ENCODE assay signal across 1 cellular context in the genomic region with DNA sequence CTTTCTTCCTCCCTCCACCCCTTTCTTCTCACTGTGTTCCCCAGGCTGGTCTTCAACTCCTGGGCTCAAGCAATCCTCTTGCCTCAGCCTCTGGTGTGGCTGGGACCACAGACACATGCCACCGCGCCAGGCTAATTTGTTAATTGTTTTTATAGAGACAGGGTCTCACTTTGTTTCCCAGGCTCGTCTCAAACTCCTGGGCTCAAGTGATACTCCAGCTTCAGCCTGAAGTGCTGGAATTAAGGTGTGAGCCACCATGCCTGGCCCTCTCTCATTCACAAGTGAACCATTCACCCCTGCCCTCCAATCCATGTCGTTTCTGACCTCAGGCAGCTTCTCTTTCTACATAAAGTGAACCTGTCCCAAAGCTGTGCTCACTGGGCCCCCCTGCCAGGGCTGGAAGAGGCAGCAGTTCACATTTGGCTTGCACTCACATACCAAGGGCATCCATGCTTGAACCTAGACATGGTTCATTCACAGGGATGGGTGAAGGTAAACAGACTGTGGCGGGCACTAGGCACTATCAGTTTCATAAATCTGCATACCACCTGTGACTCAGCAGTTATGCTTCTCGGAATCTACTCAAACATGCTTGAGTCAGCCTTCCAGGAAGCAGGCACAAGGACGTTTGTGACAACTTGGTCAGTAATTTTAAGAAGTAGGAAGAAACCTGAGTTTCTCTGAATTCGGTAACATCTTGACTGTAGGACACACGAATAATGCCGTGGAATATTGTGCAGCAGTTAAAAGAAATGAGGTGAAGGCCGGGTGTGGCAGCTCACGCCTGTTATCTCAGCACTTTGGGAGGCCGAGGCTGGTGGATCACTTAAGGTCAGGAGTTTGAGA.
TF ChIP-seq lines count a peak whose summit lies in the region.

No MANE protein-coding gene starts in this region.

TF ChIP-seq in K562, 482 proteins besides CTCF, POLR2A, EP300 and RAD21 (continued from another document and continues in another):
- TF ChIP-seq HNRNPLL (IDR thresholded peaks at IDR 0.05; ENCODE audit: low read depth, low read length, poor library complexity, severe bottlenecking) = no peak
- peak; percentile 80; the same call in 1 of the 2 replicates for TF ChIP-seq CC2D1A (IDR thresholded peaks at IDR 0.05)
- TF ChIP-seq ZNF316 (IDR thresholded peaks at IDR 0.05) = peak; percentile 100
- peak; percentile 87 for TF ChIP-seq GATA2 (CRISPR knock-in tag; IDR thresholded peaks at IDR 0.05)
- no peak for TF ChIP-seq PHF8 (IDR thresholded peaks at IDR 0.05; ENCODE audit: borderline replicate concordance, low read length)
- TF ChIP-seq SUPT5H (IDR thresholded peaks at IDR 0.05) = peak; percentile 58
- 0 out of 2 replicates have a peak, but pooled peaks have one; percentile 7 for TF ChIP-seq RB1 (IDR thresholded peaks at IDR 0.05; ENCODE audit: low read depth)
- TF ChIP-seq NCOA6 (IDR thresholded peaks at IDR 0.05) = no peak
- TF ChIP-seq, protein P1, sequence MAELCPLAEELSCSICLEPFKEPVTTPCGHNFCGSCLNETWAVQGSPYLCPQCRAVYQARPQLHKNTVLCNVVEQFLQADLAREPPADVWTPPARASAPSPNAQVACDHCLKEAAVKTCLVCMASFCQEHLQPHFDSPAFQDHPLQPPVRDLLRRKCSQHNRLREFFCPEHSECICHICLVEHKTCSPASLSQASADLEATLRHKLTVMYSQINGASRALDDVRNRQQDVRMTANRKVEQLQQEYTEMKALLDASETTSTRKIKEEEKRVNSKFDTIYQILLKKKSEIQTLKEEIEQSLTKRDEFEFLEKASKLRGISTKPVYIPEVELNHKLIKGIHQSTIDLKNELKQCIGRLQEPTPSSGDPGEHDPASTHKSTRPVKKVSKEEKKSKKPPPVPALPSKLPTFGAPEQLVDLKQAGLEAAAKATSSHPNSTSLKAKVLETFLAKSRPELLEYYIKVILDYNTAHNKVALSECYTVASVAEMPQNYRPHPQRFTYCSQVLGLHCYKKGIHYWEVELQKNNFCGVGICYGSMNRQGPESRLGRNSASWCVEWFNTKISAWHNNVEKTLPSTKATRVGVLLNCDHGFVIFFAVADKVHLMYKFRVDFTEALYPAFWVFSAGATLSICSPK (IDR thresholded peaks at IDR 0.05; ENCODE audit: borderline replicate concordance) = 0 out of 2 replicates have a peak, but pooled peaks have one; percentile 46
- TF ChIP-seq DDX20 (tag; IDR thresholded peaks at IDR 0.05; ENCODE audit: low read depth) = peak; percentile 83
- peak; percentile 38; the same call in 1 of the 2 replicates for TF ChIP-seq RNF2 (IDR thresholded peaks at IDR 0.05)
- TF ChIP-seq RBBP5 (IDR thresholded peaks at IDR 0.05; ENCODE audit: borderline replicate concordance, insufficient read depth, low read length, poor library complexity, severe bottlenecking) = no peak
- TF ChIP-seq TEAD4 (IDR thresholded peaks at IDR 0.05; ENCODE audit: low read length) = peak; percentile 83
- no peak for TF ChIP-seq TEAD4 (CRISPR knock-in tag; IDR thresholded peaks at IDR 0.05; ENCODE audit: borderline replicate concordance)
- peak; percentile 93 for TF ChIP-seq HDAC2 (IDR thresholded peaks at IDR 0.05)
- no peak for TF ChIP-seq SPI1 (IDR thresholded peaks at IDR 0.05; ENCODE audit: borderline replicate concordance, low read depth, low read length)
- no peak for TF ChIP-seq NR2C1 (IDR thresholded peaks at IDR 0.05)
- peak; percentile 87 for TF ChIP-seq NR2C1 (tag; IDR thresholded peaks at IDR 0.05)
- no peak for TF ChIP-seq POLR3G (IDR thresholded peaks at IDR 0.05; ENCODE audit: extremely low read depth, insufficient read length, insufficient replicate concordance)
- TF ChIP-seq HNRNPUL1 (IDR thresholded peaks at IDR 0.05; ENCODE audit: low read length) = no peak
- TF ChIP-seq MAFK (IDR thresholded peaks at IDR 0.05; ENCODE audit: low read length) = peak; percentile 97
- TF ChIP-seq ZNF197 (CRISPR knock-in tag; IDR thresholded peaks at IDR 0.05; ENCODE audit: low read depth) = peak; percentile 91
- no peak for TF ChIP-seq TAF15 (IDR thresholded peaks at IDR 0.05; ENCODE audit: low read depth, low read length)
- TF ChIP-seq CHD4 (IDR thresholded peaks at IDR 0.05; ENCODE audit: insufficient read depth, insufficient replicate concordance, low read depth, low read length, poor library complexity, severe bottlenecking) = no peak
- TF ChIP-seq HIVEP1 (CRISPR knock-in tag; IDR thresholded peaks at IDR 0.05) = peak; percentile 84; the same call in 1 of the 2 replicates
- TF ChIP-seq HCFC1 (IDR thresholded peaks at IDR 0.05; ENCODE audit: low read depth, low read length) = no peak
- TF ChIP-seq, protein P2, sequence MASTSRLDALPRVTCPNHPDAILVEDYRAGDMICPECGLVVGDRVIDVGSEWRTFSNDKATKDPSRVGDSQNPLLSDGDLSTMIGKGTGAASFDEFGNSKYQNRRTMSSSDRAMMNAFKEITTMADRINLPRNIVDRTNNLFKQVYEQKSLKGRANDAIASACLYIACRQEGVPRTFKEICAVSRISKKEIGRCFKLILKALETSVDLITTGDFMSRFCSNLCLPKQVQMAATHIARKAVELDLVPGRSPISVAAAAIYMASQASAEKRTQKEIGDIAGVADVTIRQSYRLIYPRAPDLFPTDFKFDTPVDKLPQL (IDR thresholded peaks at IDR 0.05; ENCODE audit: extremely low read depth, insufficient read length) = no peak
- TF ChIP-seq DACH1 (IDR thresholded peaks at IDR 0.05; ENCODE audit: partially characterized antibody) = no peak
- TF ChIP-seq, protein P3, sequence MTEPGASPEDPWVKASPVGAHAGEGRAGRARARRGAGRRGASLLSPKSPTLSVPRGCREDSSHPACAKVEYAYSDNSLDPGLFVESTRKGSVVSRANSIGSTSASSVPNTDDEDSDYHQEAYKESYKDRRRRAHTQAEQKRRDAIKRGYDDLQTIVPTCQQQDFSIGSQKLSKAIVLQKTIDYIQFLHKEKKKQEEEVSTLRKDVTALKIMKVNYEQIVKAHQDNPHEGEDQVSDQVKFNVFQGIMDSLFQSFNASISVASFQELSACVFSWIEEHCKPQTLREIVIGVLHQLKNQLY (CRISPR knock-in tag; conservative IDR thresholded peaks at IDR 0.05) = no peak
- no peak for TF ChIP-seq ARHGAP35 (IDR thresholded peaks at IDR 0.05; ENCODE audit: partially characterized antibody)
- no peak for TF ChIP-seq CBFB (CRISPR knock-in tag; IDR thresholded peaks at IDR 0.05)
- TF ChIP-seq NELFE (IDR thresholded peaks at IDR 0.05; ENCODE audit: insufficient read depth, insufficient read length) = no peak
- TF ChIP-seq SMC3 (conservative IDR thresholded peaks at IDR 0.05; ENCODE audit: insufficient read depth, low read depth, low read length) = no peak
- TF ChIP-seq, protein P4, sequence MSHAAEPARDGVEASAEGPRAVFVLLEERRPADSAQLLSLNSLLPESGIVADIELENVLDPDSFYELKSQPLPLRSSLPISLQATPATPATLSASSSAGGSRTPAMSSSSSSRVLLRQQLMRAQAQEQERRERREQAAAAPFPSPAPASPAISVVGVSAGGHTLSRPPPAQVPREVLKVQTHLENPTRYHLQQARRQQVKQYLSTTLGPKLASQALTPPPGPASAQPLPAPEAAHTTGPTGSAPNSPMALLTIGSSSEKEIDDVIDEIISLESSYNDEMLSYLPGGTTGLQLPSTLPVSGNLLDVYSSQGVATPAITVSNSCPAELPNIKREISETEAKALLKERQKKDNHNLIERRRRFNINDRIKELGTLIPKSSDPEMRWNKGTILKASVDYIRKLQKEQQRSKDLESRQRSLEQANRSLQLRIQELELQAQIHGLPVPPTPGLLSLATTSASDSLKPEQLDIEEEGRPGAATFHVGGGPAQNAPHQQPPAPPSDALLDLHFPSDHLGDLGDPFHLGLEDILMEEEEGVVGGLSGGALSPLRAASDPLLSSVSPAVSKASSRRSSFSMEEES (CRISPR knock-in tag; IDR thresholded peaks at IDR 0.05) = peak; percentile 5; the same call in 1 of the 2 replicates
- TF ChIP-seq MTA1 (IDR thresholded peaks at IDR 0.05; ENCODE audit: borderline replicate concordance) = peak; percentile 67
- TF ChIP-seq PRPF4 (IDR thresholded peaks at IDR 0.05; ENCODE audit: insufficient read depth, low read depth, low read length, poor library complexity, severe bottlenecking) = no peak
- TF ChIP-seq ZNF217 (CRISPR knock-in tag; IDR thresholded peaks at IDR 0.05) = no peak
- TF ChIP-seq, protein P5, sequence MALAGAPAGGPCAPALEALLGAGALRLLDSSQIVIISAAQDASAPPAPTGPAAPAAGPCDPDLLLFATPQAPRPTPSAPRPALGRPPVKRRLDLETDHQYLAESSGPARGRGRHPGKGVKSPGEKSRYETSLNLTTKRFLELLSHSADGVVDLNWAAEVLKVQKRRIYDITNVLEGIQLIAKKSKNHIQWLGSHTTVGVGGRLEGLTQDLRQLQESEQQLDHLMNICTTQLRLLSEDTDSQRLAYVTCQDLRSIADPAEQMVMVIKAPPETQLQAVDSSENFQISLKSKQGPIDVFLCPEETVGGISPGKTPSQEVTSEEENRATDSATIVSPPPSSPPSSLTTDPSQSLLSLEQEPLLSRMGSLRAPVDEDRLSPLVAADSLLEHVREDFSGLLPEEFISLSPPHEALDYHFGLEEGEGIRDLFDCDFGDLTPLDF (CRISPR knock-in tag; IDR thresholded peaks at IDR 0.05) = no peak
- TF ChIP-seq, protein P6, sequence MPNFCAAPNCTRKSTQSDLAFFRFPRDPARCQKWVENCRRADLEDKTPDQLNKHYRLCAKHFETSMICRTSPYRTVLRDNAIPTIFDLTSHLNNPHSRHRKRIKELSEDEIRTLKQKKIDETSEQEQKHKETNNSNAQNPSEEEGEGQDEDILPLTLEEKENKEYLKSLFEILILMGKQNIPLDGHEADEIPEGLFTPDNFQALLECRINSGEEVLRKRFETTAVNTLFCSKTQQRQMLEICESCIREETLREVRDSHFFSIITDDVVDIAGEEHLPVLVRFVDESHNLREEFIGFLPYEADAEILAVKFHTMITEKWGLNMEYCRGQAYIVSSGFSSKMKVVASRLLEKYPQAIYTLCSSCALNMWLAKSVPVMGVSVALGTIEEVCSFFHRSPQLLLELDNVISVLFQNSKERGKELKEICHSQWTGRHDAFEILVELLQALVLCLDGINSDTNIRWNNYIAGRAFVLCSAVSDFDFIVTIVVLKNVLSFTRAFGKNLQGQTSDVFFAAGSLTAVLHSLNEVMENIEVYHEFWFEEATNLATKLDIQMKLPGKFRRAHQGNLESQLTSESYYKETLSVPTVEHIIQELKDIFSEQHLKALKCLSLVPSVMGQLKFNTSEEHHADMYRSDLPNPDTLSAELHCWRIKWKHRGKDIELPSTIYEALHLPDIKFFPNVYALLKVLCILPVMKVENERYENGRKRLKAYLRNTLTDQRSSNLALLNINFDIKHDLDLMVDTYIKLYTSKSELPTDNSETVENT (CRISPR knock-in tag; IDR thresholded peaks at IDR 0.05) = no peak
- no peak for TF ChIP-seq RFX5 (IDR thresholded peaks at IDR 0.05; ENCODE audit: low read depth, low read length)
- TF ChIP-seq PHF20 (IDR thresholded peaks at IDR 0.05; ENCODE audit: partially characterized antibody) = no peak
- no peak for TF ChIP-seq ETV5 (CRISPR knock-in tag; IDR thresholded peaks at IDR 0.05; ENCODE audit: low read depth)
- TF ChIP-seq KAT8 (IDR thresholded peaks at IDR 0.05; ENCODE audit: low read depth) = no peak
- TF ChIP-seq CHD1 (IDR thresholded peaks at IDR 0.05; ENCODE audit: low read length) = no peak
- TF ChIP-seq EGR1 (conservative IDR thresholded peaks at IDR 0.05) = no peak
- TF ChIP-seq ZNF324 (CRISPR knock-in tag; IDR thresholded peaks at IDR 0.05) = 0 out of 2 replicates have a peak, but pooled peaks have one; percentile 35
- TF ChIP-seq ZNF146 (CRISPR knock-in tag; IDR thresholded peaks at IDR 0.05; ENCODE audit: unreplicated experiment) = no peak
- no peak for TF ChIP-seq PHB2 (IDR thresholded peaks at IDR 0.05; ENCODE audit: low read depth)
- peak; percentile 90 for TF ChIP-seq NFXL1 (CRISPR knock-in tag; IDR thresholded peaks at IDR 0.05)
- TF ChIP-seq, protein P7, sequence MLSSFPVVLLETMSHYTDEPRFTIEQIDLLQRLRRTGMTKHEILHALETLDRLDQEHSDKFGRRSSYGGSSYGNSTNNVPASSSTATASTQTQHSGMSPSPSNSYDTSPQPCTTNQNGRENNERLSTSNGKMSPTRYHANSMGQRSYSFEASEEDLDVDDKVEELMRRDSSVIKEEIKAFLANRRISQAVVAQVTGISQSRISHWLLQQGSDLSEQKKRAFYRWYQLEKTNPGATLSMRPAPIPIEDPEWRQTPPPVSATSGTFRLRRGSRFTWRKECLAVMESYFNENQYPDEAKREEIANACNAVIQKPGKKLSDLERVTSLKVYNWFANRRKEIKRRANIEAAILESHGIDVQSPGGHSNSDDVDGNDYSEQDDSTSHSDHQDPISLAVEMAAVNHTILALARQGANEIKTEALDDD (IDR thresholded peaks at IDR 0.05) = 0 out of 2 replicates have a peak, but pooled peaks have one; percentile 29
- peak; percentile 96 for TF ChIP-seq DMBX1 (CRISPR knock-in tag; IDR thresholded peaks at IDR 0.05; ENCODE audit: borderline replicate concordance)
- TF ChIP-seq, protein P8, sequence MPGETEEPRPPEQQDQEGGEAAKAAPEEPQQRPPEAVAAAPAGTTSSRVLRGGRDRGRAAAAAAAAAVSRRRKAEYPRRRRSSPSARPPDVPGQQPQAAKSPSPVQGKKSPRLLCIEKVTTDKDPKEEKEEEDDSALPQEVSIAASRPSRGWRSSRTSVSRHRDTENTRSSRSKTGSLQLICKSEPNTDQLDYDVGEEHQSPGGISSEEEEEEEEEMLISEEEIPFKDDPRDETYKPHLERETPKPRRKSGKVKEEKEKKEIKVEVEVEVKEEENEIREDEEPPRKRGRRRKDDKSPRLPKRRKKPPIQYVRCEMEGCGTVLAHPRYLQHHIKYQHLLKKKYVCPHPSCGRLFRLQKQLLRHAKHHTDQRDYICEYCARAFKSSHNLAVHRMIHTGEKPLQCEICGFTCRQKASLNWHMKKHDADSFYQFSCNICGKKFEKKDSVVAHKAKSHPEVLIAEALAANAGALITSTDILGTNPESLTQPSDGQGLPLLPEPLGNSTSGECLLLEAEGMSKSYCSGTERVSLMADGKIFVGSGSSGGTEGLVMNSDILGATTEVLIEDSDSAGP (CRISPR knock-in tag; IDR thresholded peaks at IDR 0.05) = peak; percentile 47; the same call in 1 of the 2 replicates
- no peak for TF ChIP-seq DNMT1 (IDR thresholded peaks at IDR 0.05)
- TF ChIP-seq NFRKB (IDR thresholded peaks at IDR 0.05; ENCODE audit: low read depth) = peak; percentile 87
- TF ChIP-seq, protein P9, sequence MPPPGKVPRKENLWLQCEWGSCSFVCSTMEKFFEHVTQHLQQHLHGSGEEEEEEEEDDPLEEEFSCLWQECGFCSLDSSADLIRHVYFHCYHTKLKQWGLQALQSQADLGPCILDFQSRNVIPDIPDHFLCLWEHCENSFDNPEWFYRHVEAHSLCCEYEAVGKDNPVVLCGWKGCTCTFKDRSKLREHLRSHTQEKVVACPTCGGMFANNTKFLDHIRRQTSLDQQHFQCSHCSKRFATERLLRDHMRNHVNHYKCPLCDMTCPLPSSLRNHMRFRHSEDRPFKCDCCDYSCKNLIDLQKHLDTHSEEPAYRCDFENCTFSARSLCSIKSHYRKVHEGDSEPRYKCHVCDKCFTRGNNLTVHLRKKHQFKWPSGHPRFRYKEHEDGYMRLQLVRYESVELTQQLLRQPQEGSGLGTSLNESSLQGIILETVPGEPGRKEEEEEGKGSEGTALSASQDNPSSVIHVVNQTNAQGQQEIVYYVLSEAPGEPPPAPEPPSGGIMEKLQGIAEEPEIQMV (tag; conservative IDR thresholded peaks at IDR 0.05; ENCODE audit: low read depth) = peak; percentile 90
- TF ChIP-seq, protein P10, sequence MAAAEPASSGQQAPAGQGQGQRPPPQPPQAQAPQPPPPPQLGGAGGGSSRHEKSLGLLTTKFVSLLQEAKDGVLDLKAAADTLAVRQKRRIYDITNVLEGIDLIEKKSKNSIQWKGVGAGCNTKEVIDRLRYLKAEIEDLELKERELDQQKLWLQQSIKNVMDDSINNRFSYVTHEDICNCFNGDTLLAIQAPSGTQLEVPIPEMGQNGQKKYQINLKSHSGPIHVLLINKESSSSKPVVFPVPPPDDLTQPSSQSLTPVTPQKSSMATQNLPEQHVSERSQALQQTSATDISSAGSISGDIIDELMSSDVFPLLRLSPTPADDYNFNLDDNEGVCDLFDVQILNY (CRISPR knock-in tag; IDR thresholded peaks at IDR 0.05) = no peak
